Comparison of ENCODE assay signal across 18 cellular contexts in genomic region chr16:71963125-71963875, GRCh38. TPM values are rescaled to one million over a fixed set of nuclear protein-coding genes. Genes with fewer than 3 reads are reported as not detected.
DNase-seq lines count a peak whose midpoint lies in the region; ATAC-seq, FAIRE-seq and TF ChIP-seq lines count a peak whose summit lies in the region.
"Had no signal": no experiment of that assay in that cellular context is flagged by ENCODE, and none has a peak within 500 bp of the region (broad histone marks: within the 10 kb centered on the region; RNA-seq: fewer than 3 reads in every experiment).

No MANE protein-coding gene starts in this region.

- no peaks in the 10 kb centered on the region for H3K9me3 Mint-ChIP-seq in central memory CD8-positive, alpha-beta T cell
- H3K9me3 Mint-ChIP-seq in activated CD8-positive, alpha-beta T cell treated with anti-CD3 and anti-CD28 coated beads for 36 hours, result no peaks in the 10 kb centered on the region
- H3K9me3 Mint-ChIP-seq: CD4-positive, alpha-beta T cell; IgD-negative memory B cell had no signal

- DNase-seq in HTR-8/SVneo (ENCODE audit: insufficient read length, low spot score) (no peak), OCI-LY7 (ENCODE audit: low spot score) (no peak), OCI-M2 (lab: John Stamatoyannopoulos, UW; ENCODE audit: unreplicated experiment) (no peak), GM10266 (ENCODE audit: extremely low spot score) (no peak)
- DNase-seq in central memory CD8-positive, alpha-beta T cell (ENCODE audit: low spot score in 2 of 2), result no peak
- no peak for DNase-seq in activated CD8-positive, alpha-beta T cell treated with anti-CD3 and anti-CD28 coated beads for 36 hours
- DNase-seq: C1 segment of cervical spinal cord; Caco-2; CD4-positive, alpha-beta T cell; DND-41; GF-D8; GM23248; H7 had no signal

- no peaks in the 10 kb centered on the region for H4K20me1 ChIP-seq in DOHH2 (ENCODE audit: control insufficient read depth, insufficient read depth, low read depth, low read length)
- no peaks in the 10 kb centered on the region for H4K20me1 ChIP-seq in OCI-LY7 (ENCODE audit: insufficient read depth, low read length)

- no peak overlapping the region for H3K27ac ChIP-seq in DOHH2 (ENCODE audit: low read depth, low read length)
- H3K27ac ChIP-seq in OCI-LY7 (ENCODE audit: low read depth, low read length, poor library complexity, severe bottlenecking), result no peak overlapping the region
- H3K27ac ChIP-seq: GM23248 had no signal

- POLR2A ChIA-PET in OCI-LY7 (lab: Charles Lee), result interaction anchor here (0.5 to 1.5 kb wide), 3 partner anchors 8 to 237 kb away, joined by 4 to 5 read pairs (median 4); no protein-coding TSS in a partner anchor
- POLR2A ChIA-PET in activated CD8-positive, alpha-beta T cell treated with anti-CD3 and anti-CD28 coated beads for 36 hours (lab: Charles Lee), result no interaction called here

- H3K4me3 ChIP-seq in DOHH2 (ENCODE audit: low read length) (no peak overlapping the region), OCI-LY7 (ENCODE audit: low read depth, low read length, poor library complexity, severe bottlenecking) (no peak overlapping the region)
- H3K4me3 ChIP-seq: GM23248 had no signal

- no TSS peak for BruUV-seq in OCI-LY7 (replicated peaks; lab: Mats Ljungman, UMichigan)

- FAIRE-seq in HTR-8/SVneo (lab: Jason Lieb, UNC), result peak; percentile 57
- FAIRE-seq: A204.1, GM12892 had no signal

- TF ChIP-seq CTCF in DOHH2 (IDR thresholded peaks at IDR 0.05; ENCODE audit: low read depth, low read length, poor library complexity, severe bottlenecking) (no peak), OCI-LY7 (conservative IDR thresholded peaks at IDR 0.05; ENCODE audit: low read length) (no peak), GM10266 (IDR thresholded peaks at IDR 0.05; ENCODE audit: control insufficient read depth, insufficient read depth, low read depth, missing control alignments) (no peak)
- no peak for TF ChIP-seq CTCF in activated CD8-positive, alpha-beta T cell treated with anti-CD3 and anti-CD28 coated beads for 36 hours (IDR thresholded peaks at IDR 0.05)

- no peak for ATAC-seq in central memory CD8-positive, alpha-beta T cell (replicated peaks; ENCODE audit: extremely low read depth, poor library complexity, severe bottlenecking)
- ATAC-seq in activated CD8-positive, alpha-beta T cell treated with anti-CD3 and anti-CD28 coated beads for 36 hours, result no peak

- H3K4me2 ChIP-seq in DOHH2 (ENCODE audit: low read length) (peak overlapping the region; percentile 13), OCI-LY7 (ENCODE audit: low read length) (peak overlapping the region; percentile 18; the same call in 1 of the 2 replicates)

- H3K36me3 Mint-ChIP-seq in central memory CD8-positive, alpha-beta T cell (ENCODE audit: insufficient read depth), result no peaks in the 10 kb centered on the region
- no peaks in the 10 kb centered on the region for H3K36me3 Mint-ChIP-seq in activated CD8-positive, alpha-beta T cell treated with anti-CD3 and anti-CD28 coated beads for 36 hours (ENCODE audit: low read depth)
- H3K36me3 Mint-ChIP-seq: IgD-negative memory B cell had no signal

- intact Hi-C loops in OCI-LY7 (cut with micrococcal nuclease; ENCODE audit: unreplicated experiment), result loop anchor here (5.0 kb wide), 4 partner anchors 129 to 396 kb away; partner anchors contain the start of genes DHX38, PHLPP2 and TXNL4B
- intact Hi-C loops in activated CD8-positive, alpha-beta T cell treated with anti-CD3 and anti-CD28 coated beads for 36 hours (cut with micrococcal nuclease), result loop anchor here (10.0 kb wide), 1 partner anchor 238 kb away; the partner anchor contains the start of gene PHLPP2

- H3K9me3 ChIP-seq in DOHH2 (ENCODE audit: control insufficient read depth, insufficient read depth, low read length), result no peaks in the 10 kb centered on the region
- H3K9me3 ChIP-seq in OCI-LY7 (ENCODE audit: low read length), result no peaks in the 10 kb centered on the region
- H3K9me3 ChIP-seq: Caco-2 had no signal

- CTCF ChIA-PET in OCI-LY7 (lab: Charles Lee; ENCODE audit: unreplicated experiment), result interaction anchor here (0.5 kb wide), 1 partner anchor 403 kb away, joined by 3 read pairs; no protein-coding TSS in a partner anchor
- CTCF ChIA-PET in activated CD8-positive, alpha-beta T cell treated with anti-CD3 and anti-CD28 coated beads for 36 hours (lab: Charles Lee), result interaction anchor here (2.9 to 3.2 kb wide), 2 partner anchors 9 to 352 kb away, joined by 13 to 27 read pairs; no protein-coding TSS in a partner anchor

- H3K4me1 ChIP-seq in DOHH2 (ENCODE audit: control insufficient read depth, low read length) (peaks cover 61% of the 10 kb centered on the region), OCI-LY7 (ENCODE audit: insufficient read depth, low read length, poor library complexity, severe bottlenecking) (peaks cover 51% of the 10 kb centered on the region)
- H3K4me1 ChIP-seq: Caco-2 had no signal

- H3K4me3 Mint-ChIP-seq in central memory CD8-positive, alpha-beta T cell, result no peak overlapping the region
- H3K4me3 Mint-ChIP-seq in activated CD8-positive, alpha-beta T cell treated with anti-CD3 and anti-CD28 coated beads for 36 hours, result no peak overlapping the region
- H3K4me3 Mint-ChIP-seq: B cell; CD4-positive, alpha-beta T cell; IgD-negative memory B cell had no signal

- peaks cover 4% of the 10 kb centered on the region for H3K4me1 Mint-ChIP-seq in central memory CD8-positive, alpha-beta T cell
- H3K4me1 Mint-ChIP-seq in activated CD8-positive, alpha-beta T cell treated with anti-CD3 and anti-CD28 coated beads for 36 hours (ENCODE audit: low read depth), result no peaks in the 10 kb centered on the region

- H3K36me3 ChIP-seq in DOHH2 (ENCODE audit: control insufficient read depth, low read length) (no peaks in the 10 kb centered on the region), OCI-LY7 (ENCODE audit: insufficient read depth, low read length) (no peaks in the 10 kb centered on the region)

- H2AFZ ChIP-seq in OCI-LY7 (ENCODE audit: low read length), result peak overlapping the region; percentile 2; the same call in 1 of the 2 replicates
- H2AFZ ChIP-seq: GM23248 had no signal

- no peaks in the 10 kb centered on the region for H3K79me2 ChIP-seq in DOHH2 (ENCODE audit: control insufficient read depth, low read length)
- no peaks in the 10 kb centered on the region for H3K79me2 ChIP-seq in OCI-LY7 (ENCODE audit: insufficient read depth, low read depth, low read length)

- no peaks in the 10 kb centered on the region for H3K27me3 ChIP-seq in DOHH2 (ENCODE audit: control insufficient read depth, low read length)

- H3K9me2 ChIP-seq in DOHH2 (replicated peaks; ENCODE audit: control insufficient read depth, low read length), result no peaks in the 10 kb centered on the region
- no peaks in the 10 kb centered on the region for H3K9me2 ChIP-seq in OCI-LY7 (ENCODE audit: insufficient read depth, low read length)

- no peaks in the 10 kb centered on the region for H3K27me3 Mint-ChIP-seq in central memory CD8-positive, alpha-beta T cell
- H3K27me3 Mint-ChIP-seq in activated CD8-positive, alpha-beta T cell treated with anti-CD3 and anti-CD28 coated beads for 36 hours, result no peaks in the 10 kb centered on the region
- H3K27me3 Mint-ChIP-seq: B cell; CD4-positive, alpha-beta T cell had no signal

- H3K27ac Mint-ChIP-seq in central memory CD8-positive, alpha-beta T cell (ENCODE audit: low read depth), result peak overlapping the region; percentile 20
- H3K27ac Mint-ChIP-seq in activated CD8-positive, alpha-beta T cell treated with anti-CD3 and anti-CD28 coated beads for 36 hours, result no peak overlapping the region
- H3K27ac Mint-ChIP-seq: B cell; CD4-positive, alpha-beta T cell; IgD-negative memory B cell had no signal

- peaks cover 13% of the 10 kb centered on the region for H3F3A ChIP-seq in DOHH2 (ENCODE audit: control insufficient read depth, insufficient read depth)

RNA-seq across cellular contexts. Expression of gene PKD1L3, which starts 36.9 kb away (rescaled TPM):
- total RNA-seq in OCI-LY7 (2014; rRNA removed; shearing (Covaris generic)), result 0.09 TPM in 1 of 2 replicates, not detected in the other
- not detected in 2 replicates for total RNA-seq in OCI-LY7 (2022)
- under 1 TPM; 0.16 to 0.34 TPM for total RNA-seq in activated CD8-positive, alpha-beta T cell treated with anti-CD3 and anti-CD28 coated beads for 36 hours
- total RNA-seq: B cell; Caco-2; CD4-positive, alpha-beta T cell; GM23248 had no signal

RNA-seq across cellular contexts. Expression of gene DHODH, which starts 45.2 kb away (rescaled TPM):
- total RNA-seq in OCI-LY7 (2014; rRNA removed; shearing (Covaris generic)), result 12.3 and 15.7 TPM in 2 replicates
- 16.6 and 20.9 TPM in 2 replicates for total RNA-seq in OCI-LY7 (2022)
- 10 to 100 TPM; 26.5 to 26.8 TPM for total RNA-seq in activated CD8-positive, alpha-beta T cell treated with anti-CD3 and anti-CD28 coated beads for 36 hours
